15 cellular contexts compared by ENCODE assay signal in genomic region chr15:33243869-33244268, GRCh38. TPM values are rescaled to one million over a fixed set of nuclear protein-coding genes. Genes with fewer than 3 reads are reported as not detected.
DNase-seq lines count a peak whose midpoint lies in the region; ATAC-seq lines count a peak whose summit lies in the region.
"Had no signal": no experiment of that assay in that cellular context is flagged by ENCODE, and none has a peak within 500 bp of the region (broad histone marks: within the 10 kb centered on the region; RNA-seq: fewer than 3 reads in every experiment).

No MANE protein-coding gene starts in this region.

- H3K27ac Mint-ChIP-seq in activated CD8-positive, alpha-beta T cell treated with anti-CD3 and anti-CD28 coated beads, Interleukin-2, amount 10 ng/mL, durations not matched to agents 7 days and 5 days, result no peak overlapping the region
- H3K27ac Mint-ChIP-seq: B cell had no signal

- no peak overlapping the region for H2AFZ ChIP-seq in ACC112 (ENCODE audit: low read length, unreplicated experiment)

- no peak overlapping the region for H3K4me3 ChIP-seq in ACC112 (ENCODE audit: low read depth, low read length)
- H3K4me3 ChIP-seq: stomach had no signal

- no peaks in the 10 kb centered on the region for H3K36me3 ChIP-seq in ACC112 (ENCODE audit: insufficient read depth, low read length)
- H3K36me3 ChIP-seq: stomach had no signal

- peaks cover 2% of the 10 kb centered on the region for H3K27me3 Mint-ChIP-seq in activated CD8-positive, alpha-beta T cell treated with anti-CD3 and anti-CD28 coated beads, Interleukin-2, amount 10 ng/mL, durations not matched to agents 7 days and 5 days (ENCODE audit: low read depth)

- H3K79me2 ChIP-seq in ACC112 (ENCODE audit: control insufficient read depth, insufficient read depth, low read length, unreplicated experiment), result no peaks in the 10 kb centered on the region

- H3K36me3 Mint-ChIP-seq in activated CD8-positive, alpha-beta T cell treated with anti-CD3 and anti-CD28 coated beads, Interleukin-2, amount 10 ng/mL, durations not matched to agents 7 days and 5 days (ENCODE audit: low read depth), result no peaks in the 10 kb centered on the region

- H3K4me1 Mint-ChIP-seq in activated CD8-positive, alpha-beta T cell treated with anti-CD3 and anti-CD28 coated beads, Interleukin-2, amount 10 ng/mL, durations not matched to agents 7 days and 5 days (ENCODE audit: low read depth), result no peaks in the 10 kb centered on the region
- H3K4me1 Mint-ChIP-seq: B cell had no signal

- H3K9me3 Mint-ChIP-seq in activated CD8-positive, alpha-beta T cell treated with anti-CD3 and anti-CD28 coated beads, Interleukin-2, amount 10 ng/mL, durations not matched to agents 7 days and 5 days (ENCODE audit: insufficient read depth), result no peaks in the 10 kb centered on the region

- H3K27ac ChIP-seq in ACC112 (ENCODE audit: low read depth, low read length), result peak overlapping the region; percentile 98
- H3K27ac ChIP-seq: stomach had no signal

- peaks cover 40% of the 10 kb centered on the region for H3K4me1 ChIP-seq in ACC112 (ENCODE audit: control insufficient read depth, insufficient read depth, low read length, unreplicated experiment)
- H3K4me1 ChIP-seq: stomach had no signal

- no peak overlapping the region for H3K4me3 Mint-ChIP-seq in activated CD8-positive, alpha-beta T cell treated with anti-CD3 and anti-CD28 coated beads, Interleukin-2, amount 10 ng/mL, durations not matched to agents 7 days and 5 days
- H3K4me3 Mint-ChIP-seq: B cell had no signal

- DNase-seq in HPDE6-E6E7 (ENCODE audit: extremely low spot score) (peak; percentile 69), T1000 (lab: John Stamatoyannopoulos, UW) (peak; percentile 38), foreskin melanocyte (peak; percentile 65), NCI-H82 (lab: John Stamatoyannopoulos, UW) (no peak)
- no peak for DNase-seq in activated CD8-positive, alpha-beta T cell treated with anti-CD3 and anti-CD28 coated beads, Interleukin-2, amount 10 ng/mL, durations not matched to agents 7 days and 5 days
- DNase-seq: left ventricle myocardium superior; NCI-H1092 treated with DMSO at 0.1 percent for 48 hours; NCI-H748 treated with DMSO at 0.1 percent for 48 hours; stimulated activated CD4-positive, alpha-beta T cell treated with anti-CD3 and anti-CD28 coated beads, Interleukin-2, amount 100 ng/mL, for 24 hours; stomach; T-helper 9 cell had no signal

- CTCF ChIA-PET in activated CD8-positive, alpha-beta T cell treated with anti-CD3 and anti-CD28 coated beads, Interleukin-2, amount 10 ng/mL, durations not matched to agents 7 days and 5 days (lab: Charles Lee), result interaction anchor here (1.1 to 1.5 kb wide), 2 partner anchors 12 to 172 kb away, joined by 3 read pairs; no protein-coding TSS in a partner anchor

- H3K27me3 ChIP-seq in ACC112 (ENCODE audit: insufficient read depth, low read length), result no peaks in the 10 kb centered on the region
- H3K27me3 ChIP-seq: stomach had no signal

- ATAC-seq in activated CD8-positive, alpha-beta T cell treated with anti-CD3 and anti-CD28 coated beads, Interleukin-2, amount 10 ng/mL, durations not matched to agents 7 days and 5 days, result no peak
- ATAC-seq in GM21723 (IDR thresholded peaks at IDR 0.05; ENCODE audit: unreplicated experiment) (no peak), HG03175 (IDR thresholded peaks at IDR 0.05; ENCODE audit: unreplicated experiment) (no peak)
- ATAC-seq: left ventricle myocardium superior had no signal

- POLR2A ChIA-PET in activated CD8-positive, alpha-beta T cell treated with anti-CD3 and anti-CD28 coated beads, Interleukin-2, amount 10 ng/mL, durations not matched to agents 7 days and 5 days (lab: Charles Lee), result interaction anchor here (0.7 kb wide), 1 partner anchor 153 kb away, joined by 3 read pairs; no protein-coding TSS in a partner anchor

RNA-seq across cellular contexts. Expression of gene FMN1, which starts 49.4 kb away (rescaled TPM):
- under 1 TPM in 1 of 2 experiments, not detected in 1; 0.05 TPM for total RNA-seq in activated CD8-positive, alpha-beta T cell treated with anti-CD3 and anti-CD28 coated beads, Interleukin-2, amount 10 ng/mL, durations not matched to agents 7 days and 5 days

Comparison
In these comparisons a context has a peak if more than half of its experiments do, and no peak if none do; other contexts are left out.
1. DNase-seq: peak in HPDE6-E6E7 (single experiment), T1000 (single experiment) and foreskin melanocyte (single experiment); none in activated CD8-positive, alpha-beta T cell treated with anti-CD3 and anti-CD28 coated beads, Interleukin-2, amount 10 ng/mL, durations not matched to agents 7 days and 5 days (single experiment) and NCI-H82 (single experiment).